8 cellular contexts compared by ENCODE assay signal in genomic region chr10:125160856-125161569, GRCh38. TPM values are rescaled to one million over a fixed set of nuclear protein-coding genes. Genes with fewer than 3 reads are reported as not detected.
A peak's percentile ranks its signal among the peaks of the same experiment; 100 is the strongest.
DNase-seq lines count a peak whose midpoint lies in the region; ATAC-seq, FAIRE-seq and TF ChIP-seq lines count a peak whose summit lies in the region.

No MANE protein-coding gene starts in this region.

- peak; percentile 81 for DNase-seq in Calu3
- DNase-seq in NT2/D1 (ENCODE audit: low read depth, low spot score): peak; percentile 67
- DNase-seq in GM12878 (ENCODE audit: low read depth, low spot score): no peak
- DNase-seq in hepatic stellate cell (ENCODE audit: low spot score): peak; percentile 90
- peak; percentile 93 for DNase-seq in posterior vena cava (ENCODE audit: low spot score)

- H3K9ac ChIP-seq in NT2/D1 (ENCODE audit: insufficient read length, low read depth) (peak overlapping the region; percentile 89), GM12878 (ENCODE audit: control insufficient read depth, insufficient read depth, low read length) (no peak overlapping the region)

- H3K27me3 ChIP-seq in NT2/D1 (ENCODE audit: insufficient read depth, insufficient read length) (no peaks in the 10 kb centered on the region), GM12878 (replicated peaks in 1 of 2; ENCODE audit: control insufficient read depth in 2 of 2, insufficient read depth in 2 of 2, low read length in 1 of 2) (peaks cover 0 to 10% of the 10 kb centered on the region in 2 experiments; a peak in 2 of 4 replicates)

- ATAC-seq in HG02938 (IDR thresholded peaks at IDR 0.05; ENCODE audit: unreplicated experiment): peak; percentile 42
- ATAC-seq in GM12878: no peak
- no peak for ATAC-seq in HG03108 (IDR thresholded peaks at IDR 0.05; ENCODE audit: unreplicated experiment)
- ATAC-seq in HG02870 (IDR thresholded peaks at IDR 0.05; ENCODE audit: unreplicated experiment): no peak

- peaks cover 56% of the 10 kb centered on the region for H3K36me3 Mint-ChIP-seq in Calu3 (ENCODE audit: insufficient read depth, unreplicated experiment)

- in situ Hi-C loops in GM12878 (cut with MboI): no loop called here

- intact Hi-C loops in Calu3 (cut with micrococcal nuclease; ENCODE audit: unreplicated experiment): loop anchor here (5.0 to 10.0 kb wide), 2 partner anchors 184 to 466 kb away; no protein-coding TSS in a partner anchor
- intact Hi-C loops in GM12878 (cut with micrococcal nuclease; ENCODE audit: unreplicated experiment): no loop called here
- intact Hi-C loops in posterior vena cava (cut with DNase I): no loop called here

- H3K36me3 ChIP-seq in NT2/D1 (ENCODE audit: insufficient read depth, insufficient read length, low read length) (no peaks in the 10 kb centered on the region), GM12878 (ENCODE audit: control insufficient read depth in 2 of 2, insufficient read depth in 2 of 2, low read length in 1 of 2) (no peaks in the 10 kb centered on the region)

- H3K4me3 Mint-ChIP-seq in Calu3 (ENCODE audit: low read depth, unreplicated experiment): peak overlapping the region; percentile 75

- H3K9me3 ChIP-seq in NT2/D1 (ENCODE audit: insufficient read depth, low read length) (no peaks in the 10 kb centered on the region), GM12878 (replicated peaks; ENCODE audit: control insufficient read depth, insufficient read depth, low read length) (no peaks in the 10 kb centered on the region; the same call in 2 of the 3 replicates)

- no peaks in the 10 kb centered on the region for H3K4me1 ChIP-seq in NT2/D1 (ENCODE audit: insufficient read depth, insufficient read length)
- H3K4me1 ChIP-seq in GM12878 (ENCODE audit: control insufficient read depth, insufficient read depth, low read length): no peaks in the 10 kb centered on the region

- TF ChIP-seq POLR2A in GM12878 (IDR thresholded peaks at IDR 0.05; ENCODE audit: low read depth, low read length): no peak

- no peak overlapping the region for H3K27ac ChIP-seq in GM12878 (ENCODE audit: control insufficient read depth, insufficient read depth)

- TF ChIP-seq EP300 in GM12878 (IDR thresholded peaks at IDR 0.05; ENCODE audit: borderline replicate concordance in 1 of 2, control insufficient read depth in 1 of 2, low read depth in 2 of 2, low read length in 2 of 2): no peak

- no peaks in the 10 kb centered on the region for H3K79me2 ChIP-seq in GM12878 (ENCODE audit: control insufficient read depth, insufficient read depth, low read length)

- TF ChIP-seq RAD21 in GM12878 (IDR thresholded peaks at IDR 0.05; ENCODE audit: insufficient read depth, low read depth, low read length): no peak

- TF ChIP-seq CTCF in Calu3 (IDR thresholded peaks at IDR 0.05; ENCODE audit: unreplicated experiment): no peak
- TF ChIP-seq CTCF in GM12878 (IDR thresholded peaks at IDR 0.05 in 2 of 3, conservative IDR thresholded peaks at IDR 0.05 in 1 of 3; ENCODE audit: control insufficient read depth in 2 of 3, extremely low read depth in 1 of 3, insufficient read depth in 1 of 3, low read depth in 3 of 3, low read length in 3 of 3): no peak

- H3K4me1 Mint-ChIP-seq in Calu3 (ENCODE audit: low read depth, unreplicated experiment): no peaks in the 10 kb centered on the region

- H3K4me3 ChIP-seq in NT2/D1 (ENCODE audit: insufficient read length, low read depth) (peak overlapping the region; percentile 60), GM12878 (no peak overlapping the region)

- RAD21 ChIA-PET in GM12878 (lab: Charles Lee; ENCODE audit: unreplicated experiment): no interaction called here

- POLR2A ChIA-PET in GM12878 (lab: Charles Lee): no interaction called here

- H2AFZ ChIP-seq in GM12878 (ENCODE audit: control insufficient read depth, low read depth, low read length): no peak overlapping the region

- 3% methylated on average over 32 of the region's 68 CpGs for WGBS in GM12878 (ENCODE audit: insufficient coverage, insufficient replicate concordance, low lambda C conversion rate, missing lambda C conversion rate)

- H3K9me3 Mint-ChIP-seq in Calu3 (ENCODE audit: low read depth, unreplicated experiment): no peaks in the 10 kb centered on the region

- no peaks in the 10 kb centered on the region for H4K20me1 ChIP-seq in GM12878 (ENCODE audit: control insufficient read depth, insufficient read depth)

- no peak overlapping the region for H3K27ac Mint-ChIP-seq in Calu3 (ENCODE audit: unreplicated experiment)

- H3K27me3 Mint-ChIP-seq in Calu3 (ENCODE audit: unreplicated experiment): no peaks in the 10 kb centered on the region

- 0 out of 2 replicates have a peak overlapping the region, but pooled peaks have one; percentile 17 for H3K4me2 ChIP-seq in GM12878 (ENCODE audit: control insufficient read depth, insufficient read depth)

- no TSS peak for BruUV-seq in Calu3 (replicated peaks; lab: Mats Ljungman, UMichigan)
- no TSS peak for BruUV-seq in GM12878 (replicated peaks; lab: Mats Ljungman, UMichigan)

- CTCF ChIA-PET in Calu3 (lab: Charles Lee) (interaction anchor here (0.6 kb wide), 4 partner anchors 100 to 676 kb away, joined by 3 to 6 read pairs (median 4); no protein-coding TSS in a partner anchor), GM12878 (lab: Yijun Ruan, JAX) (no interaction called here)

- FAIRE-seq in GM12878 (lab: Jason Lieb, UNC): no peak

- SMC1A ChIA-PET in GM12878 (lab: Charles Lee; ENCODE audit: uncharacterized antibody, unreplicated experiment): no interaction called here

TF ChIP-seq in GM12878, 131 proteins besides CTCF, POLR2A, EP300 and RAD21:
- TF ChIP-seq HDAC6 (IDR thresholded peaks at IDR 0.05; ENCODE audit: unreplicated experiment) (no peak), RUNX3 (IDR thresholded peaks at IDR 0.05; ENCODE audit: low read length) (no peak), FOXM1 (IDR thresholded peaks at IDR 0.05; ENCODE audit: low read depth, low read length) (no peak), SUZ12 (IDR thresholded peaks at IDR 0.05; ENCODE audit: unreplicated experiment) (peak; percentile 55)

RNA-seq across cellular contexts. Expression of gene CTBP2, which starts 0.7 kb away (rescaled TPM):
- total RNA-seq in Calu3 (2022) (71.9 and 78.7 TPM in 2 replicates), GM12878 (2014; rRNA removed) (0.05 and 0.28 TPM in 2 replicates), GM12878 (2014; rRNA removed; fragmentation: Illumina TruSeq; extraction: Trizol) (0.14 TPM in 1 of 2 replicates, not detected in the other), GM12878 (2021) (0.56 and 0.72 TPM in 2 replicates), posterior vena cava (10 to 100 TPM; 44.4 to 47.3 TPM)
- total RNA-seq in GM12878 (2013; cell fraction: nucleolus; rRNA removed): 1.0 and 2.1 TPM in 2 replicates
- 0.05 TPM for polyA plus RNA-seq in GM12878 (2011; ENCODE audit: low read depth)
- polyA plus RNA-seq in GM12878 (2011; rRNA removed) (0.01 and 0.03 TPM in 2 replicates), GM12878 (2014; fragmentation: Illumina TruSeq; extraction: Trizol) (0.04 and 0.21 TPM in 2 replicates), GM12878 (2014; fragmentation: Nextera tagmentation; extraction: Ambion mirVana) (under 1 TPM; 0.02 TPM), GM12878 (2014; rRNA removed) (not detected in 2 replicates), GM12878 (2016; fragmentation: Nextera tagmentation; extraction: Ambion mirVana) (under 1 TPM; 0.08 to 0.20 TPM)
- 0.03 and 0.05 TPM in 2 replicates for polyA plus RNA-seq in GM12878 (2011; cell fraction: cytosol; rRNA removed)
- polyA plus RNA-seq in GM12878 (2011; cell fraction: nucleus; rRNA removed): 0.03 and 0.13 TPM in 2 replicates
- polyA plus RNA-seq in GM12878 (2012): 0.21 and 0.53 TPM in 2 replicates
- polyA minus RNA-seq in GM12878 (2011; rRNA and poly(A)+ RNA removed): 0.05 TPM in 1 of 2 replicates, not detected in the other
- 0.94 and 2.0 TPM in 2 replicates for polyA minus RNA-seq in GM12878 (2011; cell fraction: cytosol; rRNA and poly(A)+ RNA removed)
- polyA minus RNA-seq in GM12878 (2011; cell fraction: nucleus; rRNA and poly(A)+ RNA removed): under 0.01 and 0.19 TPM in 2 replicates

Comparison
In these comparisons a context has a peak if more than half of its experiments do, and no peak if none do; other contexts are left out.
1. RNA of gene CTBP2, which starts 0.7 kb away (total RNA-seq): 71.9 to 78.7 TPM in Calu3 and 44.4 to 47.3 TPM in posterior vena cava; 0.05 to 2.1 TPM in GM12878; every median in the first group is over 10 times any median in the second.